ENCODE assay signal across 36 cellular contexts in the genomic region with DNA sequence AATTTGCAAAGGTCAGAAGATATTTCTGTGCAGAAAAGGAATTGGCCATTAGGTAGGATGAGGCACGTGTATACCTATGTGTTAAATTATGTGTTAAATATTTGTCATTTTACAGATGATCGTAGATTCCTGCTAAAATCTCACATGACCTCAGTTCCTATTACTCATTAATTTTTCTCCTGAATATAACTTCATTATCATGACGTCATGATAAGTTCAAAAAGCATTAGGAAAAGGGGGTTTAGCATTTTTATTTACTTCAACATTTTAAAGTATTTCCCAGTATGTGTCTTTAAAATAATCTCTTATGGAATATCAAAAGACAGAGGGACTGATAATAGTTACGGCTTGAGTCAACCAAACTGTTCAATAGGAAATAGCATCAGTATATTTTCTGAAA.
DNase-seq lines count a peak whose midpoint lies in the region; ATAC-seq, FAIRE-seq and TF ChIP-seq lines count a peak whose summit lies in the region.
"Had no signal": no experiment of that assay in that cellular context is flagged by ENCODE, and none has a peak within 500 bp of the region (broad histone marks: within the 10 kb centered on the region; RNA-seq: fewer than 3 reads in every experiment).

No MANE protein-coding gene starts in this region.

- no peaks in the 10 kb centered on the region for H3K9me3 Mint-ChIP-seq in astrocyte (ENCODE audit: unreplicated experiment)
- H3K9me3 Mint-ChIP-seq: CD14-positive monocyte had no signal

- DNase-seq in HepG2 (ENCODE audit: low spot score) (no peak), right lobe of liver (no peak), astrocyte (ENCODE audit: low read depth) (no peak), GM12878 (ENCODE audit: low read depth, low spot score) (no peak), GM13976 (ENCODE audit: low spot score) (no peak), NCI-H446 treated with DMSO at 0.1 percent for 48 hours (lab: John Stamatoyannopoulos, UW) (no peak), NCI-H774 (lab: John Stamatoyannopoulos, UW) (no peak)
- DNase-seq: 8988T; ACHN; AML-193; BE2C; C1 segment of cervical spinal cord; Caco-2; Calu3; CD4-positive, alpha-beta memory T cell; CD4-positive, alpha-beta T cell; CD4-positive, CD25-positive, alpha-beta regulatory T cell; CD8-positive, alpha-beta memory T cell; CD8-positive, alpha-beta T cell; COR-L47; DMS 273 treated with DMSO at 0.1 percent for 48 hours; DMS153; DMS53; DMS79; DMS79 treated with DMSO at 0.1 percent for 48 hours; DND-41; EL had no signal

- SMC1A ChIA-PET in GM12878 (lab: Charles Lee; ENCODE audit: uncharacterized antibody, unreplicated experiment) = no interaction called here

- H3K4me3 Mint-ChIP-seq in astrocyte (ENCODE audit: unreplicated experiment) = no peak overlapping the region
- H3K4me3 Mint-ChIP-seq: B cell; CD14-positive monocyte; CD4-positive, alpha-beta T cell; CD4-positive, CD25-positive, alpha-beta regulatory T cell; CD8-positive, alpha-beta memory T cell; CD8-positive, alpha-beta T cell had no signal

- no peak for TF ChIP-seq CTCF in HepG2 (CRISPR knock-in tag; IDR thresholded peaks at IDR 0.05)
- TF ChIP-seq CTCF in right lobe of liver (IDR thresholded peaks at IDR 0.05) = no peak
- no peak for TF ChIP-seq CTCF in HEK293 (tag by site-specific recombination; IDR thresholded peaks at IDR 0.05)
- TF ChIP-seq CTCF in astrocyte (IDR thresholded peaks at IDR 0.05; ENCODE audit: insufficient read depth, low read depth, low read length) = no peak
- TF ChIP-seq CTCF in GM12878 (IDR thresholded peaks at IDR 0.05 in 2 of 3, conservative IDR thresholded peaks at IDR 0.05 in 1 of 3; ENCODE audit: control insufficient read depth in 2 of 3, extremely low read depth in 1 of 3, insufficient read depth in 1 of 3, low read depth in 3 of 3, low read length in 3 of 3) = no peak
- TF ChIP-seq CTCF in GM13976 (IDR thresholded peaks at IDR 0.05; ENCODE audit: borderline replicate concordance, control extremely low read depth, extremely low read depth, insufficient read depth, missing control alignments) = no peak

- H3K27me3 Mint-ChIP-seq in astrocyte (ENCODE audit: low read depth, unreplicated experiment) = no peaks in the 10 kb centered on the region
- H3K27me3 Mint-ChIP-seq: B cell; CD4-positive, alpha-beta memory T cell; CD4-positive, alpha-beta T cell; CD4-positive, CD25-positive, alpha-beta regulatory T cell; CD8-positive, alpha-beta memory T cell had no signal

- H3K9ac ChIP-seq in HepG2 (ENCODE audit: insufficient read depth, low read depth, low read length) (no peak overlapping the region), astrocyte (ENCODE audit: low read length) (no peak overlapping the region), GM12878 (ENCODE audit: control insufficient read depth, insufficient read depth, low read length) (no peak overlapping the region)
- H3K9ac ChIP-seq: BLaER1; BLaER1 treated with 17β-estradiol and CSF1 and Interleukin-3, amounts not matched to agents 10 nM and 100 nM had no signal

- H3K4me1 ChIP-seq in HepG2 (ENCODE audit: insufficient read depth, low read length) = no peaks in the 10 kb centered on the region
- no peaks in the 10 kb centered on the region for H3K4me1 ChIP-seq in right lobe of liver
- H3K4me1 ChIP-seq in HEK293 (ENCODE audit: control insufficient read depth, insufficient read depth, low read length) = no peaks in the 10 kb centered on the region
- no peaks in the 10 kb centered on the region for H3K4me1 ChIP-seq in astrocyte (ENCODE audit: insufficient read depth, low read length)
- H3K4me1 ChIP-seq in GM12878 (ENCODE audit: control insufficient read depth, insufficient read depth, low read length) = no peaks in the 10 kb centered on the region
- H3K4me1 ChIP-seq: A549; BE2C; BLaER1; BLaER1 treated with 17β-estradiol and CSF1 and Interleukin-3, amounts not matched to agents 10 nM and 100 nM; Caco-2 had no signal

- POLR2A ChIA-PET in HepG2 (lab: Yijun Ruan, JAX) (no interaction called here), HEK293 (lab: Yijun Ruan, JAX) (no interaction called here), GM12878 (lab: Charles Lee) (no interaction called here)

- no peaks in the 10 kb centered on the region for H3K79me2 ChIP-seq in HepG2 (ENCODE audit: insufficient read depth, low read length)
- H3K79me2 ChIP-seq in astrocyte (ENCODE audit: insufficient read depth, low read length) = no peaks in the 10 kb centered on the region
- H3K79me2 ChIP-seq in GM12878 (ENCODE audit: control insufficient read depth, insufficient read depth, low read length) = no peaks in the 10 kb centered on the region

- no peak overlapping the region for H3K27ac ChIP-seq in HepG2 (ENCODE audit: extremely low read length, insufficient read depth, low read length)
- no peak overlapping the region for H3K27ac ChIP-seq in right lobe of liver
- no peak overlapping the region for H3K27ac ChIP-seq in HEK293 (ENCODE audit: extremely low read depth, low read depth, low read length)
- no peak overlapping the region for H3K27ac ChIP-seq in astrocyte (ENCODE audit: low read depth, low read length)
- no peak overlapping the region for H3K27ac ChIP-seq in GM12878 (ENCODE audit: control insufficient read depth, insufficient read depth)
- H3K27ac ChIP-seq: 22Rv1; A549; BLaER1; BLaER1 treated with 17β-estradiol and CSF1 and Interleukin-3, amounts not matched to agents 10 nM and 100 nM; C4-2B had no signal

- no peak for ATAC-seq in HepG2
- no peak for ATAC-seq in right lobe of liver
- no peak for ATAC-seq in GM12878
- ATAC-seq: A549; CD8-positive, alpha-beta T cell had no signal

- TF ChIP-seq POLR2A in HepG2 (IDR thresholded peaks at IDR 0.05; ENCODE audit: insufficient read depth in 1 of 2, low read depth in 2 of 2, low read length in 2 of 2) (no peak), right lobe of liver (IDR thresholded peaks at IDR 0.05) (no peak), GM12878 (IDR thresholded peaks at IDR 0.05; ENCODE audit: low read depth, low read length) (no peak)

- no peak overlapping the region for H3K27ac Mint-ChIP-seq in astrocyte (ENCODE audit: unreplicated experiment)
- H3K27ac Mint-ChIP-seq: B cell; CD14-positive monocyte; CD4-positive, alpha-beta memory T cell; CD4-positive, alpha-beta T cell; CD4-positive, CD25-positive, alpha-beta regulatory T cell; CD8-positive, alpha-beta memory T cell; CD8-positive, alpha-beta T cell had no signal

- no peaks in the 10 kb centered on the region for H3K36me3 Mint-ChIP-seq in astrocyte (ENCODE audit: low read depth, unreplicated experiment)
- H3K36me3 Mint-ChIP-seq: CD14-positive monocyte; CD4-positive, alpha-beta memory T cell; CD4-positive, CD25-positive, alpha-beta regulatory T cell; CD8-positive, alpha-beta memory T cell; CD8-positive, alpha-beta T cell had no signal

- H4K20me1 ChIP-seq in HepG2 (ENCODE audit: insufficient read depth, low read length) (no peaks in the 10 kb centered on the region), astrocyte (ENCODE audit: insufficient read depth, low read length) (no peaks in the 10 kb centered on the region), GM12878 (ENCODE audit: control insufficient read depth, insufficient read depth) (no peaks in the 10 kb centered on the region)
- H4K20me1 ChIP-seq: BLaER1; BLaER1 treated with 17β-estradiol and CSF1 and Interleukin-3, amounts not matched to agents 10 nM and 100 nM had no signal

- no peaks in the 10 kb centered on the region for H3K27me3 ChIP-seq in HepG2 (ENCODE audit: control insufficient read depth in 1 of 2, insufficient read depth in 2 of 2, low read length in 2 of 2)
- H3K27me3 ChIP-seq in right lobe of liver = no peaks in the 10 kb centered on the region
- no peaks in the 10 kb centered on the region for H3K27me3 ChIP-seq in astrocyte (ENCODE audit: insufficient read depth, low read length)
- H3K27me3 ChIP-seq in GM12878 (replicated peaks in 1 of 2; ENCODE audit: control insufficient read depth in 2 of 2, insufficient read depth in 2 of 2, low read length in 1 of 2) = no peaks in the 10 kb centered on the region
- H3K27me3 ChIP-seq: BE2C; BLaER1; BLaER1 treated with 17β-estradiol and CSF1 and Interleukin-3, amounts not matched to agents 10 nM and 100 nM had no signal

- H3K9me3 ChIP-seq in HepG2 (ENCODE audit: low read length) = no peaks in the 10 kb centered on the region
- no peaks in the 10 kb centered on the region for H3K9me3 ChIP-seq in right lobe of liver
- no peaks in the 10 kb centered on the region for H3K9me3 ChIP-seq in HEK293 (ENCODE audit: control insufficient read depth, insufficient read depth, low read depth, low read length)
- no peaks in the 10 kb centered on the region for H3K9me3 ChIP-seq in astrocyte (ENCODE audit: insufficient read depth, low read depth, low read length)
- H3K9me3 ChIP-seq in GM12878 (replicated peaks; ENCODE audit: control insufficient read depth, insufficient read depth, low read length) = no peaks in the 10 kb centered on the region
- H3K9me3 ChIP-seq: A549; BE2C; BLaER1; BLaER1 treated with 17β-estradiol and CSF1 and Interleukin-3, amounts not matched to agents 10 nM and 100 nM; Caco-2 had no signal

- TF ChIP-seq EP300 in HepG2 (IDR thresholded peaks at IDR 0.05; ENCODE audit: low read depth in 2 of 2, low read length in 2 of 2) = no peak
- TF ChIP-seq EP300 in HepG2 (CRISPR knock-in tag; IDR thresholded peaks at IDR 0.05; ENCODE audit: borderline replicate concordance) = no peak
- TF ChIP-seq EP300 in GM12878 (IDR thresholded peaks at IDR 0.05; ENCODE audit: borderline replicate concordance in 1 of 2, control insufficient read depth in 1 of 2, low read depth in 2 of 2, low read length in 2 of 2) = no peak

- intact Hi-C loops in HepG2 (cut with micrococcal nuclease; ENCODE audit: unreplicated experiment) (no loop called here), right lobe of liver (cut with DNase I) (no loop called here), GM12878 (cut with micrococcal nuclease; ENCODE audit: unreplicated experiment) (no loop called here)

- in situ Hi-C loops in HepG2 (cut with HindIII; ENCODE audit: extremely low pct_ligation_motif_present, low pct_unique_long_range_greater_than_20kb) (no loop called here), GM12878 (cut with MboI) (no loop called here), GM13976 (cut with MboI; ENCODE audit: low sequenced_read_pairs, unreplicated experiment) (no loop called here)

- 13% methylated on average over 4 of the region's 4 CpGs for WGBS in HepG2 (ENCODE audit: low lambda C conversion rate)
- WGBS in right lobe of liver (ENCODE audit: insufficient coverage, low coverage, low lambda C conversion rate, missing lambda C conversion rate) = 37% methylated on average over 4 of the region's 4 CpGs
- WGBS in GM12878 (ENCODE audit: insufficient coverage, insufficient replicate concordance, low lambda C conversion rate, missing lambda C conversion rate) = 0% methylated on average over 4 of the region's 4 CpGs

- BruUV-seq in HepG2 (replicated peaks; lab: Mats Ljungman, UMichigan) (no TSS peak), GM12878 (replicated peaks; lab: Mats Ljungman, UMichigan) (no TSS peak)

- no peak overlapping the region for H3K4me3 ChIP-seq in HepG2 (replicated peaks in 1 of 3; ENCODE audit: insufficient read depth in 1 of 3, low read depth in 2 of 3, low read length in 3 of 3)
- H3K4me3 ChIP-seq in right lobe of liver = no peak overlapping the region
- no peak overlapping the region for H3K4me3 ChIP-seq in HEK293 (ENCODE audit: low read depth, low read length)
- no peak overlapping the region for H3K4me3 ChIP-seq in astrocyte (ENCODE audit: insufficient read depth, low read depth, low read length)
- no peak overlapping the region for H3K4me3 ChIP-seq in GM12878
- H3K4me3 ChIP-seq: A549; BLaER1; BLaER1 treated with 17β-estradiol and CSF1 and Interleukin-3, amounts not matched to agents 10 nM and 100 nM had no signal

- FAIRE-seq in HepG2 (lab: Jason Lieb, UNC) = no peak
- peak; percentile 32 for FAIRE-seq in astrocyte (lab: Jason Lieb, UNC)
- no peak for FAIRE-seq in GM12878 (lab: Jason Lieb, UNC)
- FAIRE-seq: D721Med had no signal

- H2AFZ ChIP-seq in HepG2 (ENCODE audit: low read length) = no peak overlapping the region
- H2AFZ ChIP-seq in astrocyte (ENCODE audit: low read depth, low read length) = no peak overlapping the region
- no peak overlapping the region for H2AFZ ChIP-seq in GM12878 (ENCODE audit: control insufficient read depth, low read depth, low read length)

- RAD21 ChIA-PET in GM12878 (lab: Charles Lee; ENCODE audit: unreplicated experiment) = no interaction called here

- no peaks in the 10 kb centered on the region for H3K4me1 Mint-ChIP-seq in astrocyte (ENCODE audit: low read depth, unreplicated experiment)
- H3K4me1 Mint-ChIP-seq: B cell; CD14-positive monocyte; CD4-positive, alpha-beta memory T cell; CD4-positive, CD25-positive, alpha-beta regulatory T cell; CD8-positive, alpha-beta memory T cell had no signal

- CTCF ChIA-PET in HepG2 (lab: Yijun Ruan, JAX; ENCODE audit: low intra/inter-chr PET ratio, low total read pairs) = no interaction called here
- CTCF ChIA-PET in HEK293 (lab: Yijun Ruan, JAX) = no interaction called here
- CTCF ChIA-PET in GM12878 (lab: Yijun Ruan, JAX) = no interaction called here

- H3K4me2 ChIP-seq in HepG2 (ENCODE audit: low read depth, low read length) = no peak overlapping the region
- H3K4me2 ChIP-seq in astrocyte (ENCODE audit: low read length) = no peak overlapping the region
- H3K4me2 ChIP-seq in GM12878 (ENCODE audit: control insufficient read depth, insufficient read depth) = no peak overlapping the region
- H3K4me2 ChIP-seq: A549; BLaER1; BLaER1 treated with 17β-estradiol and CSF1 and Interleukin-3, amounts not matched to agents 10 nM and 100 nM had no signal

- TF ChIP-seq RAD21 in HepG2 (CRISPR knock-in tag; IDR thresholded peaks at IDR 0.05) (no peak), GM12878 (IDR thresholded peaks at IDR 0.05; ENCODE audit: insufficient read depth, low read depth, low read length) (no peak)

- no peaks in the 10 kb centered on the region for H3K36me3 ChIP-seq in HepG2 (replicated peaks in 1 of 2; ENCODE audit: control insufficient read depth in 1 of 2, insufficient read depth in 2 of 2, low read length in 2 of 2)
- H3K36me3 ChIP-seq in right lobe of liver = no peaks in the 10 kb centered on the region
- no peaks in the 10 kb centered on the region for H3K36me3 ChIP-seq in HEK293 (ENCODE audit: control insufficient read depth in 2 of 2, insufficient read depth in 1 of 2, low read length in 2 of 2)
- H3K36me3 ChIP-seq in astrocyte (ENCODE audit: insufficient read depth, low read length) = no peaks in the 10 kb centered on the region
- H3K36me3 ChIP-seq in GM12878 (ENCODE audit: control insufficient read depth in 2 of 2, insufficient read depth in 2 of 2, low read length in 1 of 2) = no peaks in the 10 kb centered on the region
- H3K36me3 ChIP-seq: BE2C; BLaER1; BLaER1 treated with 17β-estradiol and CSF1 and Interleukin-3, amounts not matched to agents 10 nM and 100 nM had no signal

Comparison
In these comparisons a context has a peak if more than half of its experiments do, and no peak if none do; other contexts are left out.
1. Of the 63 proteins assayed by ChIP-seq in both HepG2 and HEK293: peak only in HepG2: none; only in HEK293: ATF2; in both: none; in neither: 62.